Comparison of ENCODE assay signal across 17 cellular contexts in the genomic region with DNA sequence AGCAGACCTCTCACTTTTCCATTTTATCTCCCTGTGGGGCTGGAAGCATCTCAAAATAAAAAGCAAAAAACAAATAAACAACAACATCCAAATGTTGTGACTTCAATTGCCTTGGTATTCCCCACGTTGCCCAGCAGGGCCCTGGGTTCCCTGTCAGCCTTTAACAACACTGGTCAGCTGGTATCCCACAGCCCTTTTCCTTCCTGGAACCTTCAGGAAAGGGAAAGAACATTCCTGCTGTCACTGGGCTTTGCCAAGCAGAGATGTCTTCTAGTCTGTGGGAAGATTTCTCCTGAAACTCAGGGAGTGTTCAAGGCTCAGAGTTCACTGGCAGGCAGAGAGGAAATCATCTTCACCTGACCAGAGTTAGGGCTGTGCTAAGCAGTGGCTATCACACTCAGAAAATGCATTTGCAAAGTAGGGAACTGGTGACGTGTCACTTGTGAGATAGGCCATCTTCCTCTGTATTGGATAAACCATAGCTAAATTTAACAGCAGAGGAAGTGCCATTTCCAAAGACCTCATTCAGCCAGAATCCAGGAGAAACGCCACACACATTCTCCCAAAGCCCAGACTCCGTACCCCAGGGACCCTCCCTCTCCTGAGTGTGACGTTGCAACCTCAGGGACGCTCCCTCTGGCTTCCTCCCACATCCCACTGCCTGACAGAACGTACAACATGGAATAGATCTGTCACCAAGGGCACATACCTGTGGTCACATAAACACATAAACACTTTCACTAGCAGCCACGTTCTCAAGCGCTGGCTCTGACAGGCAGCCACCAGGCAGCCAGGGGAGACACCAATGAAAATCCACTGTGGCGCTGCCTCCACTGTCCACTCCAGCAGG.
A peak's percentile ranks its signal among the peaks of the same experiment; 100 is the strongest.
DNase-seq lines count a peak whose midpoint lies in the region; ATAC-seq and TF ChIP-seq lines count a peak whose summit lies in the region.
"Had no signal": no experiment of that assay in that cellular context is flagged by ENCODE, and none has a peak within 500 bp of the region (broad histone marks: within the 10 kb centered on the region; RNA-seq: fewer than 3 reads in every experiment).

No MANE protein-coding gene starts in this region.

- H3K4me3 ChIP-seq in cardiac fibroblast (replicated peaks in 1 of 2; ENCODE audit: low read depth in 2 of 2, low read length in 2 of 2), result no peak overlapping the region

- no peaks in the 10 kb centered on the region for H3K9me3 Mint-ChIP-seq in activated CD4-positive, alpha-beta T cell treated with anti-CD3 and anti-CD28 coated beads for 36 hours (ENCODE audit: low read depth)
- H3K9me3 Mint-ChIP-seq in activated T-cell treated with anti-CD3 and anti-CD28 coated beads, Interleukin-2, amount 50 U/mL, for 4 hours, result no peaks in the 10 kb centered on the region

- DNase-seq in A172 (ENCODE audit: low spot score) (peak; percentile 27), HT-29 (ENCODE audit: low spot score) (peak; percentile 12), cardiac fibroblast (ENCODE audit: low read depth in 2 of 2) (peak; percentile 6 to 55), left kidney (ENCODE audit: low read depth, low spot score) (peak; percentile 75), amygdala (lab: John Stamatoyannopoulos, UW) (no peak), RKO (ENCODE audit: low spot score) (no peak)
- DNase-seq in activated CD4-positive, alpha-beta T cell treated with anti-CD3 and anti-CD28 coated beads for 36 hours, result no peak
- no peak for DNase-seq in activated T-cell treated with anti-CD3 and anti-CD28 coated beads, Interleukin-2, amount 50 U/mL, for 4 hours
- DNase-seq: ACHN; activated naive CD4-positive, alpha-beta T cell treated with Interleukin-2 at 50 U/mL for 16 hours; central memory CD4-positive, alpha-beta T cell; H7; heart right ventricle; Karpas-422; NCI-H2081 treated with DMSO at 0.1 percent for 48 hours; NK-92 treated with Interleukin-12 subunit alpha and Interleukin-12 subunit beta, amount 100 ng/mL, for 24 hours; WERI-Rb-1 had no signal

- peak; percentile 4 for TF ChIP-seq CTCF in cardiac fibroblast (IDR thresholded peaks at IDR 0.05; ENCODE audit: low read depth, low read length)

- peaks cover 5% of the 10 kb centered on the region for H3K27me3 Mint-ChIP-seq in activated CD4-positive, alpha-beta T cell treated with anti-CD3 and anti-CD28 coated beads for 36 hours
- H3K27me3 Mint-ChIP-seq in activated T-cell treated with anti-CD3 and anti-CD28 coated beads, Interleukin-2, amount 50 U/mL, for 4 hours (ENCODE audit: low read depth), result peaks cover 5% of the 10 kb centered on the region

- CTCF ChIA-PET in activated CD4-positive, alpha-beta T cell treated with anti-CD3 and anti-CD28 coated beads for 36 hours (lab: Charles Lee), result no interaction called here

- intact Hi-C loops in activated CD4-positive, alpha-beta T cell treated with anti-CD3 and anti-CD28 coated beads for 36 hours (cut with DNase I, micrococcal nuclease), result loop anchor here in 1 of 2 experiments (10.0 kb wide), 1 partner anchor 59 kb away; no protein-coding TSS in a partner anchor

- H3K4me1 Mint-ChIP-seq in activated CD4-positive, alpha-beta T cell treated with anti-CD3 and anti-CD28 coated beads for 36 hours, result no peaks in the 10 kb centered on the region
- no peaks in the 10 kb centered on the region for H3K4me1 Mint-ChIP-seq in activated T-cell treated with anti-CD3 and anti-CD28 coated beads, Interleukin-2, amount 50 U/mL, for 4 hours (ENCODE audit: low read depth)

- ATAC-seq in activated CD4-positive, alpha-beta T cell treated with anti-CD3 and anti-CD28 coated beads for 36 hours, result no peak
- ATAC-seq in activated T-cell treated with anti-CD3 and anti-CD28 coated beads, Interleukin-2, amount 50 U/mL, for 4 hours, result no peak

- no peak overlapping the region for H3K4me3 Mint-ChIP-seq in activated CD4-positive, alpha-beta T cell treated with anti-CD3 and anti-CD28 coated beads for 36 hours
- H3K4me3 Mint-ChIP-seq in activated T-cell treated with anti-CD3 and anti-CD28 coated beads, Interleukin-2, amount 50 U/mL, for 4 hours, result no peak overlapping the region

- POLR2A ChIA-PET in activated CD4-positive, alpha-beta T cell treated with anti-CD3 and anti-CD28 coated beads for 36 hours (lab: Charles Lee), result no interaction called here

- no peak overlapping the region for H3K27ac Mint-ChIP-seq in activated CD4-positive, alpha-beta T cell treated with anti-CD3 and anti-CD28 coated beads for 36 hours

- H3K36me3 Mint-ChIP-seq in activated CD4-positive, alpha-beta T cell treated with anti-CD3 and anti-CD28 coated beads for 36 hours (ENCODE audit: low read depth), result no peaks in the 10 kb centered on the region
- H3K36me3 Mint-ChIP-seq in activated T-cell treated with anti-CD3 and anti-CD28 coated beads, Interleukin-2, amount 50 U/mL, for 4 hours (ENCODE audit: insufficient read depth), result no peaks in the 10 kb centered on the region

Comparison
In these comparisons a context has a peak if more than half of its experiments do, and no peak if none do; other contexts are left out.
1. DNase-seq: peak in A172 (single experiment), HT-29 (single experiment), cardiac fibroblast (2 of 2) and left kidney (single experiment); none in activated CD4-positive, alpha-beta T cell treated with anti-CD3 and anti-CD28 coated beads for 36 hours (single experiment), amygdala (0 of 56), activated T-cell treated with anti-CD3 and anti-CD28 coated beads, Interleukin-2, amount 50 U/mL, for 4 hours (single experiment) and RKO (single experiment).